ENCODE assay signal across 8 cellular contexts in the genomic region with DNA sequence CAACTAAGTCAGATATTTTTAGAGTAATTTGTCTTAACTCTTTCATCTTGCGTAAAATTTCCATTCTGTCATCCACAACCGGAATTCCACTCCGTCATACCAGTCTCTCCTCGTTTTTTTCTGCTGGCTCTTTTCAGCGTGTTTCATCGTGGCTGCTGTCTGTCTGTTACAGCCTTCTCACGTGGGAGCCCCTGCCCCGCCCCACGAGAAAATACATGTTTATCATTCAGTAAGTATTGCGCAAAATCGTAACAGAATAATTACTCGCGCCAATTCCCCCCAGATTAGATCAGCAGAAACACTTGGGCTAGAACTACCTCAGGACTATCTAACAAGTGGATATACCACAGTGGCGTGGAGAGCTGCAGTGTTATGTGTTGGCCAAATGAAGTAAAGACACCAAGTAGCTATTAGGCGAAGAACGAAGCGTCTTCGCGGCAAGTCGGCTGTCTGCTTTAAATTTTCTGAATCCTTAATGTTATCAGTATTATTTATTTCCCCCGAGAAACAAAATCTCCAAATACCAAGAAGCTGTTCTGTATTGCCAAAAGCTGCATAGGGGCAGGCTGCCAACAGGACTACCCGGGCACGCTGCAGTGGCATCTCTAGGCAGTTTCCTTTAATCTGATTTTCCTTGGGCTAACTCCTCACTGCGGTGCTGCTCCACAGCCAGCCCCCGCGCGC. TPM values are rescaled to one million over a fixed set of nuclear protein-coding genes. Genes with fewer than 3 reads are reported as not detected.
DNase-seq lines count a peak whose midpoint lies in the region; ATAC-seq and TF ChIP-seq lines count a peak whose summit lies in the region.

No MANE protein-coding gene starts in this region.

- peak overlapping the region; percentile 67 for H3K4me2 ChIP-seq in Loucy (ENCODE audit: low read depth, low read length, poor library complexity, severe bottlenecking)

- DNase-seq in CD8-positive, alpha-beta memory T cell = peak in 3 of 5 donors; percentile 8 to 59 (median 31)
- DNase-seq in activated CD4-positive, CD25-positive, alpha-beta regulatory T cell treated with anti-CD3 and anti-CD28 coated beads, Interleukin-2, amount 50 U/mL, for 72 hours = peak; percentile 51
- peak; percentile 77 for DNase-seq in dermis blood vessel endothelial cell
- DNase-seq in lung microvascular endothelial cell (ENCODE audit: low read depth in 2 of 2) = peak; percentile 81 to 90
- DNase-seq in stimulated activated CD8-positive, alpha-beta memory T cell treated with anti-CD3 and anti-CD28 coated beads, Interleukin-12 subunit alpha, Interleukin-12 subunit beta, amount 100 ng/mL, for 24 hours (ENCODE audit: extremely low read depth) = peak; percentile 7

- peak overlapping the region; percentile 93 for H3K4me3 ChIP-seq in CD8-positive, alpha-beta memory T cell (ENCODE audit: low read length)
- peak overlapping the region; percentile 77 for H3K4me3 ChIP-seq in Loucy (ENCODE audit: low read length, poor library complexity, severe bottlenecking)

- H3K4me3 Mint-ChIP-seq in CD8-positive, alpha-beta memory T cell = peak overlapping the region; percentile 87 to 97 (median 95)

- H3K9me2 ChIP-seq in Loucy (replicated peaks; ENCODE audit: low read depth, low read length) = no peaks in the 10 kb centered on the region

- POLR2A ChIA-PET in CD8-positive, alpha-beta memory T cell (lab: Charles Lee) = interaction anchor here (1.3 to 2.3 kb wide), 4 partner anchors 10 to 61 kb away, joined by 4 to 27 read pairs (median 8); a partner anchor contains a TSS

- peaks cover 32% of the 10 kb centered on the region for H3K79me2 ChIP-seq in Loucy (ENCODE audit: insufficient read depth, low read length)

- H3K4me1 ChIP-seq in CD8-positive, alpha-beta memory T cell (ENCODE audit: insufficient read depth, low read length) = peaks cover 11% of the 10 kb centered on the region
- H3K4me1 ChIP-seq in Loucy (ENCODE audit: insufficient read depth, low read length, poor library complexity, severe bottlenecking) = peaks cover 37% of the 10 kb centered on the region

- H3K9me3 ChIP-seq in CD8-positive, alpha-beta memory T cell (ENCODE audit: low read length) = no peaks in the 10 kb centered on the region
- H3K9me3 ChIP-seq in Loucy (ENCODE audit: insufficient read depth, low read depth, low read length) = no peaks in the 10 kb centered on the region

- no peak for TF ChIP-seq CTCF in Loucy (conservative IDR thresholded peaks at IDR 0.05; ENCODE audit: low read length)

- ATAC-seq in GM21515 (IDR thresholded peaks at IDR 0.05; ENCODE audit: unreplicated experiment) = peak; percentile 3
- no peak for ATAC-seq in GM19467 (IDR thresholded peaks at IDR 0.05; ENCODE audit: unreplicated experiment)

- no peaks in the 10 kb centered on the region for H3K27me3 ChIP-seq in CD8-positive, alpha-beta memory T cell (ENCODE audit: insufficient read depth, low read length, poor library complexity, severe bottlenecking)
- H3K27me3 ChIP-seq in Loucy (ENCODE audit: insufficient read depth, low read length, poor library complexity, severe bottlenecking) = no peaks in the 10 kb centered on the region

- H3K36me3 ChIP-seq in CD8-positive, alpha-beta memory T cell (ENCODE audit: insufficient read depth, low read length) = no peaks in the 10 kb centered on the region
- no peaks in the 10 kb centered on the region for H3K36me3 ChIP-seq in Loucy (ENCODE audit: insufficient read depth, low read length)

- H3K27ac ChIP-seq in CD8-positive, alpha-beta memory T cell (ENCODE audit: low read depth, low read length) = peak overlapping the region; percentile 34

- H3K27me3 Mint-ChIP-seq in CD8-positive, alpha-beta memory T cell = no peaks in the 10 kb centered on the region

- peak overlapping the region; percentile 6 to 97 (median 86) for H3K27ac Mint-ChIP-seq in CD8-positive, alpha-beta memory T cell

- peak overlapping the region; percentile 84 for H2AFZ ChIP-seq in Loucy (ENCODE audit: low read length)

- H4K20me1 ChIP-seq in Loucy (ENCODE audit: insufficient read depth, low read length, poor library complexity, severe bottlenecking) = no peaks in the 10 kb centered on the region

- no peaks in the 10 kb centered on the region for H3K9me3 Mint-ChIP-seq in CD8-positive, alpha-beta memory T cell

- H3K36me3 Mint-ChIP-seq in CD8-positive, alpha-beta memory T cell = peaks cover 0 to 5% (median 0%) of the 10 kb centered on the region in 3 donors

- peaks cover 17 to 25% (median 20%) of the 10 kb centered on the region in 3 donors for H3K4me1 Mint-ChIP-seq in CD8-positive, alpha-beta memory T cell

- peak overlapping the region; percentile 79 for H3K9ac ChIP-seq in Loucy (ENCODE audit: low read depth, low read length, poor library complexity, severe bottlenecking)

- CTCF ChIA-PET in CD8-positive, alpha-beta memory T cell (lab: Charles Lee) = interaction anchor here (1.0 to 1.9 kb wide), 6 partner anchors 11 to 65 kb away, joined by 3 to 8 read pairs (median 4); a partner anchor contains a TSS

- no peaks in the 10 kb centered on the region for H3F3A ChIP-seq in Loucy (ENCODE audit: low read depth)

RNA-seq across cellular contexts. Expression of a gene that starts 0.6 kb away (rescaled TPM):
- total RNA-seq in CD8-positive, alpha-beta memory T cell = 10 to 100 TPM; 24.8 to 25.9 TPM
- polyA plus RNA-seq in CD8-positive, alpha-beta memory T cell = 16.1 TPM
- total RNA-seq in dermis blood vessel endothelial cell = 90.0 and 135 TPM in 2 replicates
- 77.1 and 102 TPM in 2 replicates for total RNA-seq in lung microvascular endothelial cell

Comparison
In these comparisons a context has a peak if more than half of its experiments do, and no peak if none do; other contexts are left out.
1. DNase-seq: peak in every context shown above with its lines; median percentile 86 in lung microvascular endothelial cell; 77 in dermis blood vessel endothelial cell; 51 in activated CD4-positive, CD25-positive, alpha-beta regulatory T cell treated with anti-CD3 and anti-CD28 coated beads, Interleukin-2, amount 50 U/mL, for 72 hours; 31 in CD8-positive, alpha-beta memory T cell; 7 in stimulated activated CD8-positive, alpha-beta memory T cell treated with anti-CD3 and anti-CD28 coated beads, Interleukin-12 subunit alpha, Interleukin-12 subunit beta, amount 100 ng/mL, for 24 hours.